Comparison of ENCODE assay signal across 21 cellular contexts in genomic region chr3:74591946-74592345, GRCh38. TPM values are rescaled to one million over a fixed set of nuclear protein-coding genes. Genes with fewer than 3 reads are reported as not detected.
"Had no signal": no experiment of that assay in that cellular context is flagged by ENCODE, and none has a peak within 500 bp of the region (broad histone marks: within the 10 kb centered on the region; RNA-seq: fewer than 3 reads in every experiment).

No MANE protein-coding gene starts in this region.

- H3K4me3 ChIP-seq: colonic mucosa, esophagus squamous epithelium, heart right ventricle, right lobe of liver, upper lobe of left lung had no signal

- DNase-seq: activated CD4-positive, alpha-beta T cell treated with anti-CD3 and anti-CD28 coated beads for 1 hour; activated CD8-positive, alpha-beta memory T cell treated with anti-CD3 and anti-CD28 coated beads, Interleukin-2, amount 50 U/mL, for 4 hours; activated naive CD4-positive, alpha-beta T cell; activated T-cell treated with anti-CD3 and anti-CD28 coated beads, Interleukin-2, amount 50 U/mL, for 24 hours; colonic mucosa; endodermal cell; esophagus squamous epithelium; heart right ventricle; islet precursor cell; left cardiac atrium; nephron progenitor cell; right lobe of liver; small intestine; stimulated activated CD4-positive, alpha-beta T cell treated with anti-CD3 and anti-CD28 coated beads, Interleukin-2, amount 100 ng/mL, for 48 hours; stimulated activated CD8-positive, alpha-beta memory T cell treated with anti-CD3 and anti-CD28 coated beads, Interleukin-4, amount 100 ng/mL, for 48 hours; stimulated activated naive B cell treated with anti-CD40 and anti-IgM and Interleukin-4, amounts not matched to agents 10 μg/mL and 1 μg/mL and 100 μg/mL, for 72 hours; T-helper 1 cell; upper lobe of left lung had no signal

- H3K27ac ChIP-seq: colonic mucosa, esophagus squamous epithelium, heart right ventricle, parathyroid adenoma, right lobe of liver, upper lobe of left lung had no signal

- H3K79me2 ChIP-seq: parathyroid adenoma had no signal

- ATAC-seq: heart right ventricle; stimulated activated naive B cell treated with anti-CD40 and anti-IgM and Interleukin-4, amounts not matched to agents 10 μg/mL and 1 μg/mL and 100 μg/mL, for 72 hours had no signal

- H3K4me1 ChIP-seq: colonic mucosa, esophagus squamous epithelium, heart right ventricle, parathyroid adenoma, upper lobe of left lung had no signal

- H3K9ac ChIP-seq: parathyroid adenoma had no signal

- H3K9me3 ChIP-seq: colonic mucosa, esophagus squamous epithelium, upper lobe of left lung had no signal

- H3K36me3 ChIP-seq: colonic mucosa, esophagus squamous epithelium, heart right ventricle, right lobe of liver, upper lobe of left lung had no signal

- H2AFZ ChIP-seq: parathyroid adenoma had no signal

- H3K27me3 ChIP-seq: colonic mucosa, esophagus squamous epithelium, heart right ventricle, right lobe of liver, upper lobe of left lung had no signal

RNA-seq across cellular contexts. Expression of gene CNTN3, which starts 22.5 kb away (rescaled TPM):
- total RNA-seq: activated T-helper 2 cell treated with anti-CD3 and anti-CD28 coated beads, Interferon-gamma antibody, Interleukin-2, Interleukin-4, amounts not matched to agents 10 μg/mL and 5 μg/mL and 100 μg/mL, durations not matched to agents 14 hours and 24 hours and 36 hours; mononuclear cell had no signal
